ENCODE assay signal across 8 cellular contexts in the genomic region with DNA sequence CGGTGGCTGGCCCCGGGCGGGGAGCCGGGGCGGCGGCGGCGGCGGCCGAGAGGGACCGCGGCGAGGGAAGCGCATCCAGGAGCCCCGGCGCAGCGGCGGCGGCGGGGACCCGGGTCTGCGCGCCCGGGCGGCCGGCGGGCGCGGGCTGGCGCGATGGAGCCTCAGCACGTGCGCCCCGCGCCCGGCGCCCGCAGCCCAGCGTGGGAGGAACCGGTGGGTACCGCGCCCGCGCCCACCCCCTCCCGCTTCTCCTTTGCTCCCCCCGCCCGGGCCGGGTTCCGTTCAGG. TPM values are rescaled to one million over a fixed set of nuclear protein-coding genes. Genes with fewer than 3 reads are reported as not detected.
DNase-seq lines count a peak whose midpoint lies in the region; ATAC-seq, FAIRE-seq and TF ChIP-seq lines count a peak whose summit lies in the region.

No MANE protein-coding gene starts in this region.

- POLR2A ChIA-PET in activated CD8-positive, alpha-beta T cell treated with anti-CD3 and anti-CD28 coated beads for 36 hours (lab: Charles Lee) = no interaction called here
- POLR2A ChIA-PET in CD4-positive, alpha-beta T cell (lab: Charles Lee) = interaction anchor here (1.5 kb wide), 1 partner anchor 16 kb away, joined by 6 read pairs; no protein-coding TSS in a partner anchor

- no peak for TF ChIP-seq POLR2A in tibial nerve (IDR thresholded peaks at IDR 0.05)

- H3K9me3 ChIP-seq in keratinocyte (ENCODE audit: control insufficient read depth, low read depth, low read length) (no peaks in the 10 kb centered on the region), tibial nerve (peaks cover 0 to 6% (median 0%) of the 10 kb centered on the region in 4 donors)
- peaks cover 4% of the 10 kb centered on the region for H3K9me3 ChIP-seq in CD4-positive, alpha-beta T cell (ENCODE audit: control insufficient read depth, low read length)

- CTCF ChIA-PET in activated CD8-positive, alpha-beta T cell treated with anti-CD3 and anti-CD28 coated beads for 36 hours (lab: Charles Lee) = interaction anchor here (0.9 kb wide), 1 partner anchor 124 kb away, joined by 3 read pairs; no protein-coding TSS in a partner anchor
- CTCF ChIA-PET in CD4-positive, alpha-beta T cell (lab: Charles Lee) = no interaction called here

- dilution Hi-C loops in keratinocyte (cut with MboI; ENCODE audit: extremely low pct_ligation_motif_present, low sequenced_read_pairs) = no loop called here

- H3K4me1 ChIP-seq in keratinocyte (ENCODE audit: control insufficient read depth, extremely low read depth, insufficient read depth, low read length) (peaks cover 18% of the 10 kb centered on the region), tibial nerve (peaks cover 0 to 17% (median 4%) of the 10 kb centered on the region in 4 donors)

- intact Hi-C loops in activated CD8-positive, alpha-beta T cell treated with anti-CD3 and anti-CD28 coated beads for 36 hours (cut with micrococcal nuclease) = loop anchor here (5.0 kb wide), 1 partner anchor 123 kb away; no protein-coding TSS in a partner anchor
- intact Hi-C loops in CD4-positive, alpha-beta T cell (cut with DNase I, micrococcal nuclease) = loop anchor here in 1 of 2 experiments (1.0 to 10.0 kb wide), 5 partner anchors 8 to 978 kb away; partner anchors contain the start of genes AKAP11, DGKH, MTRF1 and WBP4

- H3K36me3 Mint-ChIP-seq in activated T-cell treated with anti-CD3 and anti-CD28 coated beads, Interleukin-2, amount 50 U/mL, for 24 hours (ENCODE audit: low read depth) = peaks cover 10% of the 10 kb centered on the region
- peaks cover 7% of the 10 kb centered on the region for H3K36me3 Mint-ChIP-seq in activated CD8-positive, alpha-beta T cell treated with anti-CD3 and anti-CD28 coated beads for 36 hours (ENCODE audit: low read depth)
- peaks cover 7% of the 10 kb centered on the region for H3K36me3 Mint-ChIP-seq in CD4-positive, alpha-beta T cell (ENCODE audit: low read depth)

- no peak for TF ChIP-seq EP300 in tibial nerve (IDR thresholded peaks at IDR 0.05)

- no peak for FAIRE-seq in keratinocyte (lab: Jason Lieb, UNC)

- H3K27me3 Mint-ChIP-seq in activated T-cell treated with anti-CD3 and anti-CD28 coated beads, Interleukin-2, amount 50 U/mL, for 24 hours = peaks cover 4% of the 10 kb centered on the region
- H3K27me3 Mint-ChIP-seq in activated CD8-positive, alpha-beta T cell treated with anti-CD3 and anti-CD28 coated beads for 36 hours = peaks cover 2% of the 10 kb centered on the region
- H3K27me3 Mint-ChIP-seq in CD4-positive, alpha-beta T cell = no peaks in the 10 kb centered on the region

- no peak overlapping the region for H3K27ac Mint-ChIP-seq in activated T-cell treated with anti-CD3 and anti-CD28 coated beads, Interleukin-2, amount 50 U/mL, for 24 hours
- H3K27ac Mint-ChIP-seq in activated CD8-positive, alpha-beta T cell treated with anti-CD3 and anti-CD28 coated beads for 36 hours = no peak overlapping the region
- no peak overlapping the region for H3K27ac Mint-ChIP-seq in CD4-positive, alpha-beta T cell

- H3K27ac ChIP-seq in keratinocyte (ENCODE audit: control insufficient read depth, insufficient read depth, low read length) = peak overlapping the region; percentile 92
- peak overlapping the region; percentile 93 to 98 (median 95) for H3K27ac ChIP-seq in tibial nerve
- H3K27ac ChIP-seq in CD4-positive, alpha-beta T cell (ENCODE audit: low read depth, low read length) = no peak overlapping the region

- peaks cover 22% of the 10 kb centered on the region for H3K4me1 Mint-ChIP-seq in activated T-cell treated with anti-CD3 and anti-CD28 coated beads, Interleukin-2, amount 50 U/mL, for 24 hours (ENCODE audit: low read depth)
- H3K4me1 Mint-ChIP-seq in activated CD8-positive, alpha-beta T cell treated with anti-CD3 and anti-CD28 coated beads for 36 hours (ENCODE audit: low read depth) = peaks cover 26% of the 10 kb centered on the region
- H3K4me1 Mint-ChIP-seq in CD4-positive, alpha-beta T cell (ENCODE audit: low read depth) = peaks cover 19% of the 10 kb centered on the region

- no peaks in the 10 kb centered on the region for H3K9me1 ChIP-seq in keratinocyte (ENCODE audit: control insufficient read depth, extremely low read depth, insufficient read depth, low read length)

- ATAC-seq in activated CD8-positive, alpha-beta T cell treated with anti-CD3 and anti-CD28 coated beads for 36 hours = no peak
- no peak for ATAC-seq in CD4-positive, alpha-beta T cell (ENCODE audit: poor library complexity)

- peaks cover 4% of the 10 kb centered on the region for H3K9me3 Mint-ChIP-seq in activated T-cell treated with anti-CD3 and anti-CD28 coated beads, Interleukin-2, amount 50 U/mL, for 24 hours
- peaks cover 5% of the 10 kb centered on the region for H3K9me3 Mint-ChIP-seq in activated CD8-positive, alpha-beta T cell treated with anti-CD3 and anti-CD28 coated beads for 36 hours
- H3K9me3 Mint-ChIP-seq in CD4-positive, alpha-beta T cell = no peaks in the 10 kb centered on the region

- H2AFZ ChIP-seq in keratinocyte (ENCODE audit: control insufficient read depth, low read length) = no peak overlapping the region

- H3K79me2 ChIP-seq in keratinocyte (ENCODE audit: control insufficient read depth, insufficient read depth, low read length) = peaks cover 45% of the 10 kb centered on the region

- H3K4me2 ChIP-seq in keratinocyte (ENCODE audit: control insufficient read depth, extremely low read depth, insufficient read depth, low read depth, low read length) = peak overlapping the region; percentile 100

- peaks cover 0 to 2% of the 10 kb centered on the region in 2 experiments for H3K36me3 ChIP-seq in keratinocyte (ENCODE audit: control insufficient read depth in 2 of 2, extremely low read depth in 1 of 2, insufficient read depth in 2 of 2, low read length in 2 of 2)
- no peaks in the 10 kb centered on the region for H3K36me3 ChIP-seq in tibial nerve

- WGBS in tibial nerve, 2 donors = 1 to 33% methylated on average over 1 to 14 of the region's 49 CpGs

- H3K4me3 ChIP-seq in keratinocyte (ENCODE audit: control insufficient read depth in 2 of 3, extremely low read depth in 1 of 3, insufficient read depth in 2 of 3, low read depth in 1 of 3, low read length in 3 of 3) = peak overlapping the region; percentile 70 to 94 (median 82)
- H3K4me3 ChIP-seq in tibial nerve = peak overlapping the region; percentile 77 to 96 (median 96)

- H3K4me3 Mint-ChIP-seq in activated T-cell treated with anti-CD3 and anti-CD28 coated beads, Interleukin-2, amount 50 U/mL, for 24 hours = peak overlapping the region; percentile 84
- H3K4me3 Mint-ChIP-seq in activated CD8-positive, alpha-beta T cell treated with anti-CD3 and anti-CD28 coated beads for 36 hours = peak overlapping the region; percentile 86
- H3K4me3 Mint-ChIP-seq in CD4-positive, alpha-beta T cell = no peak overlapping the region

- no peaks in the 10 kb centered on the region for H3K27me3 ChIP-seq in keratinocyte (ENCODE audit: control insufficient read depth, extremely low read depth, insufficient read depth, low read length)
- no peaks in the 10 kb centered on the region for H3K27me3 ChIP-seq in tibial nerve
- no peaks in the 10 kb centered on the region for H3K27me3 ChIP-seq in CD4-positive, alpha-beta T cell (ENCODE audit: control insufficient read depth, insufficient read depth, low read length)

- no peak for TF ChIP-seq CTCF in activated CD8-positive, alpha-beta T cell treated with anti-CD3 and anti-CD28 coated beads for 36 hours (IDR thresholded peaks at IDR 0.05)
- TF ChIP-seq CTCF in keratinocyte (optimal IDR thresholded peaks at IDR 0.05 in 1 of 3, IDR thresholded peaks at IDR 0.05 in 1 of 3, conservative IDR thresholded peaks at IDR 0.05 in 1 of 3; ENCODE audit: extremely low read depth in 1 of 3, insufficient read depth in 2 of 3, low read length in 3 of 3) (no peak), tibial nerve (IDR thresholded peaks at IDR 0.05) (no peak)
- TF ChIP-seq CTCF in CD4-positive, alpha-beta T cell (IDR thresholded peaks at IDR 0.05) = no peak

- peak overlapping the region; percentile 92 for H3K9ac ChIP-seq in keratinocyte (ENCODE audit: control insufficient read depth, extremely low read depth, insufficient read depth, low read length)

- no peak for DNase-seq in activated T-cell treated with anti-CD3 and anti-CD28 coated beads, Interleukin-2, amount 50 U/mL, for 24 hours
- DNase-seq in activated T-cell treated with anti-CD3 and anti-CD28 coated beads for 4 hours = no peak
- DNase-seq in activated CD8-positive, alpha-beta T cell treated with anti-CD3 and anti-CD28 coated beads for 36 hours = no peak
- DNase-seq in keratinocyte (ENCODE audit: low read depth, low spot score) = no peak
- DNase-seq in tibial nerve (ENCODE audit: low spot score in 2 of 2) = no peak
- DNase-seq in NOMO-1 treated with dmso at 0.1 percent for 144 hours (lab: John Stamatoyannopoulos, UW; ENCODE audit: unreplicated experiment) = no peak
- no peak for DNase-seq in NCI-H1417 (lab: John Stamatoyannopoulos, UW)
- no peak for DNase-seq in CD4-positive, alpha-beta T cell

- H4K20me1 ChIP-seq in keratinocyte (ENCODE audit: control insufficient read depth, extremely low read depth, insufficient read depth, low read length) = no peaks in the 10 kb centered on the region

RNA-seq across cellular contexts. Expression of gene DGKH, which starts 7.8 kb away (rescaled TPM):
- 10 to 100 TPM; 15.2 to 15.8 TPM for total RNA-seq in activated CD8-positive, alpha-beta T cell treated with anti-CD3 and anti-CD28 coated beads for 36 hours
- 8.1 to 12.8 TPM (median 12.5 TPM) in 3 replicates for polyA plus RNA-seq in keratinocyte
- 8.2 TPM for polyA plus RNA-seq in keratinocyte (2011; ENCODE audit: low read depth)
- polyA plus RNA-seq in keratinocyte (2011; cell fraction: cytosol; rRNA removed) = 6.9 and 12.8 TPM in 2 replicates
- polyA plus RNA-seq in keratinocyte (2011; cell fraction: nucleus; rRNA removed) = 28.5 and 29.9 TPM in 2 replicates
- 6.6 and 6.9 TPM in 2 replicates for polyA plus RNA-seq in keratinocyte (2012; ENCODE audit: low replicate concordance)
- 15.2 to 64.7 TPM (median 51.7 TPM) in 3 replicates for polyA minus RNA-seq in keratinocyte
- 20.7 TPM for polyA minus RNA-seq in keratinocyte (2011; cell fraction: cytosol; rRNA and poly(A)+ RNA removed)
- polyA minus RNA-seq in keratinocyte (2011; cell fraction: nucleus; rRNA and poly(A)+ RNA removed) = 43.5 and 112 TPM in 2 replicates
- 10 to 100 TPM in 3 of 4 donors, 1 to 10 TPM in 1; 9.6 to 14.5 (median 12.3) TPM for total RNA-seq in tibial nerve
- 1 to 10 TPM; 6.0 TPM for total RNA-seq in CD4-positive, alpha-beta T cell
